9 cellular contexts compared by ENCODE assay signal in genomic region chr15:69777356-69777755, GRCh38.
"Had no signal": no experiment of that assay in that cellular context is flagged by ENCODE, and none has a peak within 500 bp of the region (broad histone marks: within the 10 kb centered on the region; RNA-seq: fewer than 3 reads in every experiment).

No MANE protein-coding gene starts in this region.

- H3K9me3 Mint-ChIP-seq: HFFc6 had no signal

- H3K27ac Mint-ChIP-seq: H9, HFFc6, IgD-negative memory B cell had no signal

- ATAC-seq: HepG2 had no signal

- H3K27ac ChIP-seq: GM23248, HL-60, KMS-11 had no signal

- DNase-seq: GM23248, H9, HCEC 1CT, HFFc6, KBM-7 had no signal

- H3K4me3 Mint-ChIP-seq: H9, HFFc6, IgD-negative memory B cell had no signal

- H3K4me3 ChIP-seq: GM23248 had no signal
